Comparison of ENCODE assay signal across 11 cellular contexts in genomic region chr2:54546925-54547324, GRCh38.
A peak's percentile ranks its signal among the peaks of the same experiment; 100 is the strongest.
DNase-seq lines count a peak whose midpoint lies in the region; ATAC-seq and TF ChIP-seq lines count a peak whose summit lies in the region.
"Had no signal": no experiment of that assay in that cellular context is flagged by ENCODE, and none has a peak within 500 bp of the region (broad histone marks: within the 10 kb centered on the region; RNA-seq: fewer than 3 reads in every experiment).

No MANE protein-coding gene starts in this region.

- no peaks in the 10 kb centered on the region for H3K36me3 ChIP-seq in GM23248 (ENCODE audit: low read depth)
- H3K36me3 ChIP-seq in suprapubic skin: no peaks in the 10 kb centered on the region
- H3K36me3 ChIP-seq: neural progenitor cell had no signal

- no peak overlapping the region for H3K4me2 ChIP-seq in GM23248 (ENCODE audit: unreplicated experiment)
- H3K4me2 ChIP-seq: neural progenitor cell had no signal

- in situ Hi-C loops in Caki2 (cut with HindIII; ENCODE audit: low pct_unique_long_range_greater_than_20kb, low sequenced_read_pairs) (no loop called here), GM23248 (cut with MboI) (no loop called here)

- POLR2A ChIA-PET in activated CD8-positive, alpha-beta T cell treated with anti-CD3 and anti-CD28 coated beads for 36 hours (lab: Charles Lee): interaction anchor here (3.5 kb wide), 1 partner anchor 12 kb away, joined by 15 read pairs; no protein-coding TSS in a partner anchor

- H3K79me2 ChIP-seq in GM23248 (ENCODE audit: insufficient read depth): peaks cover 96% of the 10 kb centered on the region

- no peak for TF ChIP-seq EP300 in suprapubic skin (IDR thresholded peaks at IDR 0.05)

- H3K9ac ChIP-seq in GM23248: no peak overlapping the region
- H3K9ac ChIP-seq: neural progenitor cell had no signal

- no peaks in the 10 kb centered on the region for H3K27me3 Mint-ChIP-seq in activated CD8-positive, alpha-beta T cell treated with anti-CD3 and anti-CD28 coated beads for 36 hours

- no peak overlapping the region for H3K4me3 Mint-ChIP-seq in activated CD8-positive, alpha-beta T cell treated with anti-CD3 and anti-CD28 coated beads for 36 hours
- H3K4me3 Mint-ChIP-seq: neural progenitor cell had no signal

- no peaks in the 10 kb centered on the region for H3K9me3 ChIP-seq in GM23248 (ENCODE audit: low read depth)
- H3K9me3 ChIP-seq in suprapubic skin: no peaks in the 10 kb centered on the region

- peak; percentile 12 for DNase-seq in Caki2 (ENCODE audit: low read depth)
- peak; percentile 40 for DNase-seq in activated CD8-positive, alpha-beta T cell treated with anti-CD3 and anti-CD28 coated beads for 36 hours
- no peak for DNase-seq in GM23248
- no peak for DNase-seq in RPMI8226
- DNase-seq in suprapubic skin (ENCODE audit: low spot score in 2 of 2): no peak
- no peak for DNase-seq in NCI-H1105 treated with DMSO at 0.1 percent for 48 hours (lab: John Stamatoyannopoulos, UW)
- DNase-seq: caudate nucleus, NCI-H1048 had no signal

- peak overlapping the region; percentile 3 for H3K27ac Mint-ChIP-seq in activated CD8-positive, alpha-beta T cell treated with anti-CD3 and anti-CD28 coated beads for 36 hours
- H3K27ac Mint-ChIP-seq: neural progenitor cell had no signal

- no peak for TF ChIP-seq CTCF in activated CD8-positive, alpha-beta T cell treated with anti-CD3 and anti-CD28 coated beads for 36 hours (IDR thresholded peaks at IDR 0.05)
- no peak for TF ChIP-seq CTCF in suprapubic skin (IDR thresholded peaks at IDR 0.05)

- no peak overlapping the region for H3K27ac ChIP-seq in GM23248
- no peak overlapping the region for H3K27ac ChIP-seq in suprapubic skin
- H3K27ac ChIP-seq: neural progenitor cell had no signal

- H3K27me3 ChIP-seq in GM23248 (replicated peaks; ENCODE audit: insufficient read depth) (no peaks in the 10 kb centered on the region), suprapubic skin (no peaks in the 10 kb centered on the region)
- H3K27me3 ChIP-seq: neural progenitor cell had no signal

- peaks cover 17% of the 10 kb centered on the region for H3K4me1 ChIP-seq in GM23248 (ENCODE audit: insufficient read depth)
- H3K4me1 ChIP-seq in suprapubic skin: peaks cover 36% of the 10 kb centered on the region

- WGBS in GM23248 (ENCODE audit: low coverage in 1 of 2, low lambda C conversion rate in 2 of 2, missing lambda C conversion rate in 2 of 2), 2 experiments: 24 to 26% methylated on average over 1 of the region's 1 CpG
- 36% methylated on average over 1 of the region's 1 CpG for WGBS in suprapubic skin

- TF ChIP-seq POLR2A in suprapubic skin (IDR thresholded peaks at IDR 0.05): no peak

- peaks cover 15% of the 10 kb centered on the region for H3K4me1 Mint-ChIP-seq in activated CD8-positive, alpha-beta T cell treated with anti-CD3 and anti-CD28 coated beads for 36 hours (ENCODE audit: low read depth)
- H3K4me1 Mint-ChIP-seq: neural progenitor cell had no signal

- H4K20me1 ChIP-seq in GM23248 (ENCODE audit: insufficient read depth): no peaks in the 10 kb centered on the region

- no peaks in the 10 kb centered on the region for H3K9me3 Mint-ChIP-seq in activated CD8-positive, alpha-beta T cell treated with anti-CD3 and anti-CD28 coated beads for 36 hours
- H3K9me3 Mint-ChIP-seq: neural progenitor cell had no signal

- H2AFZ ChIP-seq in GM23248: no peak overlapping the region
- H2AFZ ChIP-seq: neural progenitor cell had no signal

- ATAC-seq in GM19395 (IDR thresholded peaks at IDR 0.05; ENCODE audit: unreplicated experiment) (peak; percentile 70), HG03095 (IDR thresholded peaks at IDR 0.05; ENCODE audit: unreplicated experiment) (peak; percentile 49)
- peak; percentile 62 for ATAC-seq in activated CD8-positive, alpha-beta T cell treated with anti-CD3 and anti-CD28 coated beads for 36 hours

- CTCF ChIA-PET in activated CD8-positive, alpha-beta T cell treated with anti-CD3 and anti-CD28 coated beads for 36 hours (lab: Charles Lee): interaction anchor here (1.1 to 3.3 kb wide), 3 partner anchors 10 to 24 kb away, joined by 3 to 12 read pairs (median 10); no protein-coding TSS in a partner anchor

- H3K9me2 ChIP-seq in GM23248 (ENCODE audit: insufficient read depth): no peaks in the 10 kb centered on the region

- no peaks in the 10 kb centered on the region for H3K36me3 Mint-ChIP-seq in activated CD8-positive, alpha-beta T cell treated with anti-CD3 and anti-CD28 coated beads for 36 hours (ENCODE audit: low read depth)
- H3K36me3 Mint-ChIP-seq: neural progenitor cell had no signal

- no peaks in the 10 kb centered on the region for H3F3A ChIP-seq in GM23248 (ENCODE audit: insufficient read depth)

- intact Hi-C loops in activated CD8-positive, alpha-beta T cell treated with anti-CD3 and anti-CD28 coated beads for 36 hours (cut with micrococcal nuclease): no loop called here

- no peak overlapping the region for H3K4me3 ChIP-seq in GM23248
- H3K4me3 ChIP-seq in suprapubic skin: no peak overlapping the region
- H3K4me3 ChIP-seq: neural progenitor cell had no signal

Comparison
In these comparisons a context has a peak if more than half of its experiments do, and no peak if none do; other contexts are left out.
1. DNase-seq: peak in Caki2 (single experiment) and activated CD8-positive, alpha-beta T cell treated with anti-CD3 and anti-CD28 coated beads for 36 hours (single experiment); none in GM23248 (single experiment), RPMI8226 (single experiment), suprapubic skin (0 of 2) and NCI-H1105 treated with DMSO at 0.1 percent for 48 hours (single experiment).
2. Peak in every context shown above with its lines, with median percentiles within 50 percentile points of each other: ATAC-seq.